In genomic region chr7:114086906-114087651, GRCh38 we compare ENCODE assay signal across 8 cellular contexts.
DNase-seq lines count a peak whose midpoint lies in the region; ATAC-seq lines count a peak whose summit lies in the region.

No MANE protein-coding gene starts in this region.

- peaks cover 46% of the 10 kb centered on the region for H3K4me1 ChIP-seq in CD4-positive, alpha-beta memory T cell (ENCODE audit: insufficient read depth, low read length)
- H3K4me1 ChIP-seq in skeletal muscle tissue (ENCODE audit: control insufficient read depth in 3 of 3, insufficient read depth in 3 of 3, low read length in 3 of 3), result peaks cover 2 to 15% (median 12%) of the 10 kb centered on the region in 3 donors

- DNase-seq in CD4-positive, alpha-beta memory T cell, result peak in 1 of 5 donors; percentile 5
- DNase-seq in HK-2 (ENCODE audit: unreplicated experiment) (peak; percentile 39), HUDEP-2 (lab: John Stamatoyannopoulos, UW; ENCODE audit: unreplicated experiment in 76 of 76) (no peak)
- no peak for DNase-seq in activated T-cell treated with anti-CD3 and anti-CD28 coated beads, Interleukin-2, amount 50 U/mL, for 72 hours

- peaks cover 26 to 54% (median 43%) of the 10 kb centered on the region in 4 donors for H3K4me1 Mint-ChIP-seq in CD4-positive, alpha-beta memory T cell
- H3K4me1 Mint-ChIP-seq in activated T-cell treated with anti-CD3 and anti-CD28 coated beads, Interleukin-2, amount 50 U/mL, for 72 hours (ENCODE audit: low read depth), result peaks cover 34% of the 10 kb centered on the region

- ATAC-seq in activated T-cell treated with anti-CD3 and anti-CD28 coated beads, Interleukin-2, amount 50 U/mL, for 72 hours (replicated peaks in 1 of 2), result no peak
- no peak for ATAC-seq in HG02610 (IDR thresholded peaks at IDR 0.05; ENCODE audit: unreplicated experiment)
- ATAC-seq in HG02885 (IDR thresholded peaks at IDR 0.05; ENCODE audit: poor library complexity, unreplicated experiment), result no peak

- no peaks in the 10 kb centered on the region for H3K9me3 ChIP-seq in CD4-positive, alpha-beta memory T cell (ENCODE audit: control insufficient read depth in 1 of 2, low read length in 2 of 2)
- no peaks in the 10 kb centered on the region for H3K9me3 ChIP-seq in skeletal muscle tissue (ENCODE audit: control insufficient read depth in 3 of 3, low read length in 3 of 3)

- peak overlapping the region; percentile 82 to 92 (median 86) for H3K4me3 Mint-ChIP-seq in CD4-positive, alpha-beta memory T cell
- peak overlapping the region; percentile 78 to 86 for H3K4me3 Mint-ChIP-seq in activated T-cell treated with anti-CD3 and anti-CD28 coated beads, Interleukin-2, amount 50 U/mL, for 72 hours

- H3K27ac ChIP-seq in CD4-positive, alpha-beta memory T cell (ENCODE audit: low read depth, low read length), result no peak overlapping the region
- peak overlapping the region; percentile 99 for H3K27ac ChIP-seq in skeletal muscle tissue (ENCODE audit: low read depth, low read length)

- intact Hi-C loops in CD4-positive, alpha-beta memory T cell (cut with micrococcal nuclease), result no loop called here

- peak overlapping the region in 1 of 2 donors; percentile 40 for H3K4me3 ChIP-seq in CD4-positive, alpha-beta memory T cell (ENCODE audit: low read length in 2 of 2)
- H3K4me3 ChIP-seq in iPS-11a (ENCODE audit: low read depth, low read length), result peak overlapping the region; percentile 37
- H3K4me3 ChIP-seq in skeletal muscle tissue (ENCODE audit: low read length in 3 of 3), result peak overlapping the region; percentile 80 to 89 (median 88)

- H3K27me3 ChIP-seq in CD4-positive, alpha-beta memory T cell (ENCODE audit: insufficient read depth, low read length), result peaks cover 33% of the 10 kb centered on the region
- peaks cover 0 to 11% (median 8%) of the 10 kb centered on the region in 3 donors for H3K27me3 ChIP-seq in skeletal muscle tissue (ENCODE audit: control insufficient read depth in 3 of 3, insufficient read depth in 3 of 3, low read length in 3 of 3)

- H3K9ac ChIP-seq in skeletal muscle tissue (ENCODE audit: low read depth in 1 of 3, low read length in 3 of 3), result peak overlapping the region; percentile 90 to 98 (median 91)

- H3K36me3 Mint-ChIP-seq in CD4-positive, alpha-beta memory T cell, result peaks cover 0 to 1% of the 10 kb centered on the region in 2 donors
- H3K36me3 Mint-ChIP-seq in activated T-cell treated with anti-CD3 and anti-CD28 coated beads, Interleukin-2, amount 50 U/mL, for 72 hours (ENCODE audit: insufficient read depth in 2 of 2), result peaks cover 0 to 4% of the 10 kb centered on the region in 2 donors

- no peaks in the 10 kb centered on the region for H3K36me3 ChIP-seq in CD4-positive, alpha-beta memory T cell (ENCODE audit: insufficient read depth, low read length)
- no peaks in the 10 kb centered on the region for H3K36me3 ChIP-seq in skeletal muscle tissue (ENCODE audit: control insufficient read depth in 3 of 3, insufficient read depth in 3 of 3, low read length in 3 of 3)

- peaks cover 51 to 56% of the 10 kb centered on the region in 2 donors for H3K27me3 Mint-ChIP-seq in CD4-positive, alpha-beta memory T cell
- H3K27me3 Mint-ChIP-seq in activated T-cell treated with anti-CD3 and anti-CD28 coated beads, Interleukin-2, amount 50 U/mL, for 72 hours (ENCODE audit: low read depth), result peaks cover 66% of the 10 kb centered on the region

- H3K27ac Mint-ChIP-seq in CD4-positive, alpha-beta memory T cell, result peak overlapping the region in 1 of 7 donors; percentile 62
- no peak overlapping the region for H3K27ac Mint-ChIP-seq in activated T-cell treated with anti-CD3 and anti-CD28 coated beads, Interleukin-2, amount 50 U/mL, for 72 hours

- POLR2A ChIA-PET in CD4-positive, alpha-beta memory T cell (lab: Charles Lee; ENCODE audit: partially characterized antibody), result no interaction called here

- CTCF ChIA-PET in CD4-positive, alpha-beta memory T cell (lab: Charles Lee; ENCODE audit: partially characterized antibody), result no interaction called here

- peaks cover 0 to 9% (median 0%) of the 10 kb centered on the region in 8 donors for H3K9me3 Mint-ChIP-seq in CD4-positive, alpha-beta memory T cell
- no peaks in the 10 kb centered on the region for H3K9me3 Mint-ChIP-seq in activated T-cell treated with anti-CD3 and anti-CD28 coated beads, Interleukin-2, amount 50 U/mL, for 72 hours
